ENCODE assay signal across 19 cellular contexts in the genomic region with DNA sequence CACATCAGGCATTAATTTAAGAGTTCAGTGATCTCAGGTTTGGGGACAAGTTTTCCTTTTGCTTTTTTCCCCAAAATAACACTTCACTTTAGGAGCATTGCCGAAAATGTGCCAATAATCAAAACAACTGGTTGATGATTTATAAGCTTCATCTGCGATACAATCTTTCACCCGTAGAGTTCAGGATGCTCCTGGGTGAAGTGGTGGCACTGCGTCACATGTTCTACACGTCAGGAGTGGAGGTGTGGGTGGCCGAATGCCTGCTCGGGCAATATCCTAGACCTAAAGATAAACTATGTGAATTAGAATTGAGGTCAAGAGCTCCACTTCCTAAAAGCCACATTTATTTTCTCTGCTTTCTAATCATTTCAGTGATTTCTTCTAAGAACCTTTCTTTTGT.
DNase-seq lines count a peak whose midpoint lies in the region; ATAC-seq, FAIRE-seq and TF ChIP-seq lines count a peak whose summit lies in the region.
"Had no signal": no experiment of that assay in that cellular context is flagged by ENCODE, and none has a peak within 500 bp of the region (broad histone marks: within the 10 kb centered on the region; RNA-seq: fewer than 3 reads in every experiment).

No MANE protein-coding gene starts in this region.

- H3K36me3 ChIP-seq in SJCRH30 (no peaks in the 10 kb centered on the region; the same call in 1 of the 2 replicates), kidney (ENCODE audit: control insufficient read depth in 1 of 2, insufficient read depth in 2 of 2, low read length in 2 of 2) (no peaks in the 10 kb centered on the region), BE2C (no peaks in the 10 kb centered on the region)

- H3K4me3 ChIP-seq in SJCRH30 (no peak overlapping the region), kidney (ENCODE audit: low read length in 2 of 2) (peak overlapping the region in 1 of 2 donors; percentile 13), BE2C (ENCODE audit: low read depth, low read length) (no peak overlapping the region)
- H3K4me3 ChIP-seq: PC-9 had no signal

- H3K4me3 Mint-ChIP-seq in osteocyte (ENCODE audit: unreplicated experiment): peak overlapping the region; percentile 20
- H3K4me3 Mint-ChIP-seq: HFFc6 had no signal

- DNase-seq in Caki2 (ENCODE audit: low read depth) (peak; percentile 12), SJCRH30 (no peak), kidney (no peak), osteocyte (ENCODE audit: extremely low spot score, unreplicated experiment) (no peak), BE2C (no peak), NCI-H2081 treated with DMSO at 0.1 percent for 48 hours (lab: John Stamatoyannopoulos, UW) (no peak), foreskin keratinocyte (no peak)
- no peak for DNase-seq in stimulated activated CD4-positive, alpha-beta T cell treated with anti-CD3 and anti-CD28 coated beads, Interleukin-4, amount 100 ng/mL, for 4 hours
- DNase-seq: DND-41, HFFc6, NCI-H1048, NCI-H2227 treated with DMSO at 0.1 percent for 48 hours, NCI-H510A treated with DMSO at 0.1 percent for 48 hours, NCI-H774, PC-9 had no signal

- no peaks in the 10 kb centered on the region for H3K27me3 Mint-ChIP-seq in osteocyte (ENCODE audit: unreplicated experiment)

- no peak for ATAC-seq in foreskin keratinocyte

- H3K9ac ChIP-seq in kidney (ENCODE audit: low read length in 2 of 2): no peak overlapping the region

- H3K27me3 ChIP-seq in SJCRH30 (no peaks in the 10 kb centered on the region), BE2C (no peaks in the 10 kb centered on the region), foreskin keratinocyte (no peaks in the 10 kb centered on the region)

- H3K4me1 ChIP-seq in SJCRH30 (peaks cover 58% of the 10 kb centered on the region), kidney (ENCODE audit: control insufficient read depth in 1 of 2, insufficient read depth in 1 of 2, low read depth in 1 of 2, low read length in 2 of 2) (peaks cover 56 to 72% of the 10 kb centered on the region in 2 donors), BE2C (0 out of 2 replicates have a peak, but pooled peaks cover 7% of the 10 kb centered on the region), foreskin keratinocyte (no peaks in the 10 kb centered on the region)

- no peak for FAIRE-seq in kidney (lab: Jason Lieb, UNC)
- FAIRE-seq: H54 had no signal

- no peaks in the 10 kb centered on the region for H3K36me3 Mint-ChIP-seq in osteocyte (ENCODE audit: unreplicated experiment)

- H3K4me1 Mint-ChIP-seq in osteocyte (ENCODE audit: unreplicated experiment): peaks cover 58% of the 10 kb centered on the region

- H3K27ac ChIP-seq in SJCRH30: peak overlapping the region; percentile 93
- H3K27ac ChIP-seq in kidney (ENCODE audit: low read depth in 2 of 2, low read length in 2 of 2): peak overlapping the region; percentile 68 to 91
- H3K27ac ChIP-seq in foreskin keratinocyte: no peak overlapping the region
- H3K27ac ChIP-seq: HL-60, PC-9, RWPE1 had no signal

- TF ChIP-seq CTCF in kidney (IDR thresholded peaks at IDR 0.05; ENCODE audit: borderline replicate concordance, extremely low read depth, insufficient read depth): peak; percentile 4
- no peak for TF ChIP-seq CTCF in osteocyte (IDR thresholded peaks at IDR 0.05)
- TF ChIP-seq CTCF in BE2C (IDR thresholded peaks at IDR 0.05; ENCODE audit: low read depth, low read length): no peak
- TF ChIP-seq CTCF in foreskin keratinocyte (conservative IDR thresholded peaks at IDR 0.05): no peak

- in situ Hi-C loops in Caki2 (cut with HindIII; ENCODE audit: low pct_unique_long_range_greater_than_20kb, low sequenced_read_pairs): no loop called here

- no peaks in the 10 kb centered on the region for H3K9me3 Mint-ChIP-seq in osteocyte (ENCODE audit: unreplicated experiment)
- H3K9me3 Mint-ChIP-seq: CD14-positive monocyte, HFFc6 had no signal

- peak overlapping the region; percentile 96 for H3K27ac Mint-ChIP-seq in osteocyte (ENCODE audit: unreplicated experiment)
- H3K27ac Mint-ChIP-seq: HFFc6 had no signal

- H3K9me3 ChIP-seq in SJCRH30 (replicated peaks): no peaks in the 10 kb centered on the region
- no peaks in the 10 kb centered on the region for H3K9me3 ChIP-seq in kidney (ENCODE audit: control insufficient read depth in 1 of 2, low read length in 2 of 2)
- H3K9me3 ChIP-seq in BE2C: no peaks in the 10 kb centered on the region

- intact Hi-C loops in kidney (cut with DNase I): no loop called here
